In genomic region chr1:37940299-37940947, GRCh38 we compare ENCODE assay signal across 15 cellular contexts. TPM values are rescaled to one million over a fixed set of nuclear protein-coding genes. Genes with fewer than 3 reads are reported as not detected.
DNase-seq lines count a peak whose midpoint lies in the region; ATAC-seq, FAIRE-seq and TF ChIP-seq lines count a peak whose summit lies in the region.
"Had no signal": no experiment of that assay in that cellular context is flagged by ENCODE, and none has a peak within 500 bp of the region (broad histone marks: within the 10 kb centered on the region; RNA-seq: fewer than 3 reads in every experiment).

No MANE protein-coding gene starts in this region.

- H3K9me2 ChIP-seq in OCI-LY1 (ENCODE audit: low read depth, low read length): no peaks in the 10 kb centered on the region

- DNase-seq in A549 (ENCODE audit: low read depth in 1 of 2, low spot score in 1 of 2) (no peak), LNCaP clone FGC (ENCODE audit: low read depth) (peak; percentile 63), left lung (peak in 1 of 2 donors; percentile 37), foreskin fibroblast (no peak)
- no peak for DNase-seq in activated T-helper 2 cell treated with anti-CD3 and anti-CD28 coated beads, Interferon-gamma antibody, Interleukin-2, Interleukin-4, amounts not matched to agents 10 μg/mL and 5 μg/mL and 100 μg/mL, durations not matched to agents 14 hours and 24 hours and 36 hours (ENCODE audit: low spot score)
- DNase-seq: activated naive CD8-positive, alpha-beta T cell treated with anti-CD3 and anti-CD28 coated beads, Interleukin-2, amount 10 ng/mL, durations not matched to agents 7 days and 5 days; stimulated activated CD8-positive, alpha-beta memory T cell treated with anti-CD3 and anti-CD28 coated beads, Interleukin-4, amount 100 ng/mL, for 48 hours had no signal

- no peak for TF ChIP-seq CTCF in A549 (IDR thresholded peaks at IDR 0.05)
- no peak for TF ChIP-seq CTCF in LNCaP clone FGC (IDR thresholded peaks at IDR 0.05; ENCODE audit: control insufficient read depth, extremely low read depth, insufficient read depth)
- TF ChIP-seq CTCF in OCI-LY1 (IDR thresholded peaks at IDR 0.05; ENCODE audit: low read length): no peak
- no peak for TF ChIP-seq CTCF in left lung (IDR thresholded peaks at IDR 0.05)
- no peak for TF ChIP-seq CTCF in foreskin fibroblast (IDR thresholded peaks at IDR 0.05; ENCODE audit: low read depth, low read length)

- H3K4me1 Mint-ChIP-seq in activated T-helper 2 cell treated with anti-CD3 and anti-CD28 coated beads, Interferon-gamma antibody, Interleukin-2, Interleukin-4, amounts not matched to agents 10 μg/mL and 5 μg/mL and 100 μg/mL, durations not matched to agents 14 hours and 24 hours and 36 hours (ENCODE audit: low read depth): no peaks in the 10 kb centered on the region
- H3K4me1 Mint-ChIP-seq: activated naive CD8-positive, alpha-beta T cell treated with anti-CD3 and anti-CD28 coated beads, Interleukin-2, amount 10 ng/mL, durations not matched to agents 7 days and 5 days had no signal

- H3K27me3 Mint-ChIP-seq in activated T-helper 2 cell treated with anti-CD3 and anti-CD28 coated beads, Interferon-gamma antibody, Interleukin-2, Interleukin-4, amounts not matched to agents 10 μg/mL and 5 μg/mL and 100 μg/mL, durations not matched to agents 14 hours and 24 hours and 36 hours (ENCODE audit: low read depth): no peaks in the 10 kb centered on the region
- H3K27me3 Mint-ChIP-seq: activated naive CD8-positive, alpha-beta T cell treated with anti-CD3 and anti-CD28 coated beads, Interleukin-2, amount 10 ng/mL, durations not matched to agents 7 days and 5 days had no signal

- peak in 1 of 2 experiments; percentile 43; a peak in 2 of 6 replicates for ATAC-seq in A549
- peak; percentile 89 for ATAC-seq in left lung
- no peak for ATAC-seq in GM19035 (IDR thresholded peaks at IDR 0.05; ENCODE audit: unreplicated experiment)
- no peak for ATAC-seq in GM18505 (IDR thresholded peaks at IDR 0.05; ENCODE audit: unreplicated experiment)

- H3K27me3 ChIP-seq in OCI-LY1 (ENCODE audit: insufficient read depth, low read length) (no peaks in the 10 kb centered on the region), left lung (no peaks in the 10 kb centered on the region)

- H4K20me1 ChIP-seq in OCI-LY1 (ENCODE audit: insufficient read depth, low read length): no peaks in the 10 kb centered on the region

- H3K4me3 Mint-ChIP-seq in activated T-helper 2 cell treated with anti-CD3 and anti-CD28 coated beads, Interferon-gamma antibody, Interleukin-2, Interleukin-4, amounts not matched to agents 10 μg/mL and 5 μg/mL and 100 μg/mL, durations not matched to agents 14 hours and 24 hours and 36 hours (ENCODE audit: low read depth): no peak overlapping the region
- H3K4me3 Mint-ChIP-seq: activated naive CD8-positive, alpha-beta T cell treated with anti-CD3 and anti-CD28 coated beads, Interleukin-2, amount 10 ng/mL, durations not matched to agents 7 days and 5 days had no signal

- no peak overlapping the region for H3K27ac Mint-ChIP-seq in activated T-helper 2 cell treated with anti-CD3 and anti-CD28 coated beads, Interferon-gamma antibody, Interleukin-2, Interleukin-4, amounts not matched to agents 10 μg/mL and 5 μg/mL and 100 μg/mL, durations not matched to agents 14 hours and 24 hours and 36 hours
- H3K27ac Mint-ChIP-seq: activated naive CD8-positive, alpha-beta T cell treated with anti-CD3 and anti-CD28 coated beads, Interleukin-2, amount 10 ng/mL, durations not matched to agents 7 days and 5 days had no signal

- no peak overlapping the region for H2AFZ ChIP-seq in OCI-LY1 (ENCODE audit: low read length)

- H3K27ac ChIP-seq in A549: no peak overlapping the region
- H3K27ac ChIP-seq in OCI-LY1 (ENCODE audit: low read depth, low read length, poor library complexity, severe bottlenecking): peak overlapping the region; percentile 64
- peak overlapping the region in 1 of 2 donors; percentile 43 for H3K27ac ChIP-seq in left lung
- H3K27ac ChIP-seq: HL-60, SK-N-MC had no signal

- WGBS in A549 (ENCODE audit: missing lambda C conversion rate): 48% methylated on average over 4 of the region's 5 CpGs

- H3K4me2 ChIP-seq in A549 (0 out of 3 replicates have a peak overlapping the region, but pooled peaks have one; percentile 12), OCI-LY1 (ENCODE audit: low read length) (peak overlapping the region; percentile 2; the same call in 1 of the 2 replicates)

- CTCF ChIA-PET in A549 (lab: Yijun Ruan, JAX): interaction anchor here (0.8 to 1.4 kb wide), 4 partner anchors 9 to 80 kb away, joined by 3 to 5 read pairs (median 4); partner anchors contain the start of gene SF3A3

- TF ChIP-seq POLR2A in A549 (IDR thresholded peaks at IDR 0.05; ENCODE audit: low read length) (no peak), GM18505 (IDR thresholded peaks at IDR 0.05; ENCODE audit: borderline replicate concordance, extremely low read depth, insufficient read depth, insufficient read length) (no peak)

- H3K9me3 ChIP-seq in A549 (no peaks in the 10 kb centered on the region), OCI-LY1 (ENCODE audit: low read length) (no peaks in the 10 kb centered on the region), left lung (no peaks in the 10 kb centered on the region)

- FAIRE-seq in A549 (lab: Jason Lieb, UNC): no peak
- FAIRE-seq: colon, H54, urothelium cell line had no signal

- peaks cover 11% of the 10 kb centered on the region for H3K4me1 ChIP-seq in A549
- H3K4me1 ChIP-seq in OCI-LY1 (ENCODE audit: insufficient read depth, low read length, severe bottlenecking): peaks cover 14% of the 10 kb centered on the region
- peaks cover 0 to 5% of the 10 kb centered on the region in 2 donors for H3K4me1 ChIP-seq in left lung

- TF ChIP-seq RAD21 in A549 (conservative IDR thresholded peaks at IDR 0.05 in 1 of 2, IDR thresholded peaks at IDR 0.05 in 1 of 2): no peak

- no peak overlapping the region; the same call in 1 of the 2 replicates for H3K9ac ChIP-seq in OCI-LY1 (ENCODE audit: low read length)

- no peaks in the 10 kb centered on the region for H3K79me2 ChIP-seq in OCI-LY1 (ENCODE audit: insufficient read depth, low read length)

- H3F3A ChIP-seq in OCI-LY1 (ENCODE audit: insufficient read depth, low read length): no peaks in the 10 kb centered on the region

- POLR2A ChIA-PET in A549 (lab: Yijun Ruan, JAX): interaction anchor here (1.4 kb wide), 1 partner anchor 9 kb away, joined by 4 read pairs; no protein-coding TSS in a partner anchor

- intact Hi-C loops in left lung (cut with DNase I): no loop called here
- intact Hi-C loops in activated T-helper 2 cell treated with anti-CD3 and anti-CD28 coated beads, Interferon-gamma antibody, Interleukin-2, Interleukin-4, amounts not matched to agents 10 μg/mL and 5 μg/mL and 100 μg/mL, durations not matched to agents 14 hours and 24 hours and 36 hours (cut with micrococcal nuclease): no loop called here

- H3K4me3 ChIP-seq in A549 (no peak overlapping the region), LNCaP clone FGC (ENCODE audit: low read depth, low read length) (0 out of 2 replicates have a peak overlapping the region, but pooled peaks have one; percentile 5), OCI-LY1 (ENCODE audit: low read depth, low read length, poor library complexity, severe bottlenecking) (no peak overlapping the region), left lung (no peak overlapping the region), foreskin fibroblast (ENCODE audit: low read depth in 1 of 2, low read length in 2 of 2) (no peak overlapping the region)
- H3K4me3 ChIP-seq: SK-N-MC had no signal

- no peaks in the 10 kb centered on the region for H3K9me3 Mint-ChIP-seq in activated T-helper 2 cell treated with anti-CD3 and anti-CD28 coated beads, Interferon-gamma antibody, Interleukin-2, Interleukin-4, amounts not matched to agents 10 μg/mL and 5 μg/mL and 100 μg/mL, durations not matched to agents 14 hours and 24 hours and 36 hours
- H3K9me3 Mint-ChIP-seq: activated naive CD8-positive, alpha-beta T cell treated with anti-CD3 and anti-CD28 coated beads, Interleukin-2, amount 10 ng/mL, durations not matched to agents 7 days and 5 days had no signal

- TF ChIP-seq EP300 in A549 (IDR thresholded peaks at IDR 0.05): no peak

- peaks cover 9% of the 10 kb centered on the region for H3K36me3 Mint-ChIP-seq in activated T-helper 2 cell treated with anti-CD3 and anti-CD28 coated beads, Interferon-gamma antibody, Interleukin-2, Interleukin-4, amounts not matched to agents 10 μg/mL and 5 μg/mL and 100 μg/mL, durations not matched to agents 14 hours and 24 hours and 36 hours (ENCODE audit: low read depth)

- no peaks in the 10 kb centered on the region; the same call in none of the 2 replicates for H3K36me3 ChIP-seq in OCI-LY1 (ENCODE audit: insufficient read depth, low read length)
- peaks cover 0 to 64% of the 10 kb centered on the region in 2 donors for H3K36me3 ChIP-seq in left lung

TF ChIP-seq in A549, 52 proteins besides CTCF, POLR2A, EP300 and RAD21 (continues in another document):
- TF ChIP-seq JUN (IDR thresholded peaks at IDR 0.05): no peak
- TF ChIP-seq CHD4 (IDR thresholded peaks at IDR 0.05; ENCODE audit: borderline replicate concordance): no peak
- no peak for TF ChIP-seq RCOR1 (IDR thresholded peaks at IDR 0.05; ENCODE audit: low read depth, low read length)
- no peak for TF ChIP-seq ESRRA (IDR thresholded peaks at IDR 0.05; ENCODE audit: borderline replicate concordance, low read length)
- no peak for TF ChIP-seq HEYL (CRISPR knock-in tag; IDR thresholded peaks at IDR 0.05)
- TF ChIP-seq HOXA7 (CRISPR knock-in tag; IDR thresholded peaks at IDR 0.05): no peak

RNA-seq across cellular contexts. Expression of gene INPP5B, which starts 6.4 kb away (rescaled TPM):
- polyA plus RNA-seq in A549 (2011; rRNA removed) (11.1 and 11.5 TPM in 2 replicates), A549 (2017; fragmentation: RNase III; extraction: RNeasy Plus Mini Kit Qiagen cat#74134 plus additional on column Dnase treatment) (4.3 to 5.7 TPM (median 4.9 TPM) in 3 replicates)
- polyA plus RNA-seq in A549 (2012; cell fraction: cytosol; rRNA removed): 4.3 and 5.1 TPM in 2 replicates
- 11.4 and 12.0 TPM in 2 replicates for polyA plus RNA-seq in A549 (2012; cell fraction: nucleus; rRNA removed)
- 11.8 and 12.2 TPM in 2 replicates for polyA minus RNA-seq in A549 (2011; rRNA and poly(A)+ RNA removed)
- total RNA-seq in left lung: 10 to 100 TPM; 27.4 to 33.1 TPM
- total RNA-seq in activated T-helper 2 cell treated with anti-CD3 and anti-CD28 coated beads, Interferon-gamma antibody, Interleukin-2, Interleukin-4, amounts not matched to agents 10 μg/mL and 5 μg/mL and 100 μg/mL, durations not matched to agents 14 hours and 24 hours and 36 hours: 23.1 and 24.2 TPM in 2 replicates

RNA-seq across cellular contexts. Expression of gene SF3A3, which starts 49.4 kb away (rescaled TPM):
- polyA plus RNA-seq in A549 (2011; rRNA removed) (53.5 and 62.6 TPM in 2 replicates), A549 (2017; fragmentation: RNase III; extraction: RNeasy Plus Mini Kit Qiagen cat#74134 plus additional on column Dnase treatment) (99.2 to 101 TPM (median 101 TPM) in 3 replicates)
- polyA plus RNA-seq in A549 (2012; cell fraction: cytosol; rRNA removed): 21.8 and 24.7 TPM in 2 replicates
- 10.9 and 15.5 TPM in 2 replicates for polyA plus RNA-seq in A549 (2012; cell fraction: nucleus; rRNA removed)
- 18.5 and 23.7 TPM in 2 replicates for polyA minus RNA-seq in A549 (2011; rRNA and poly(A)+ RNA removed)
- 10 to 100 TPM; 37.1 to 47.1 TPM for total RNA-seq in left lung
- 105 and 112 TPM in 2 replicates for total RNA-seq in activated T-helper 2 cell treated with anti-CD3 and anti-CD28 coated beads, Interferon-gamma antibody, Interleukin-2, Interleukin-4, amounts not matched to agents 10 μg/mL and 5 μg/mL and 100 μg/mL, durations not matched to agents 14 hours and 24 hours and 36 hours
